8 cellular contexts compared by ENCODE assay signal in genomic region chr10:124462348-124462695, GRCh38. TPM values are rescaled to one million over a fixed set of nuclear protein-coding genes. Genes with fewer than 3 reads are reported as not detected.
DNase-seq lines count a peak whose midpoint lies in the region; ATAC-seq and TF ChIP-seq lines count a peak whose summit lies in the region.

No MANE protein-coding gene starts in this region.

- intact Hi-C loops in gastrocnemius medialis (cut with DNase I; ENCODE audit: low total_unique reads) = loop anchor here (2.0 to 5.0 kb wide), 2 partner anchors 48 to 60 kb away; no protein-coding TSS in a partner anchor

- peaks cover 13% of the 10 kb centered on the region for H3K27me3 Mint-ChIP-seq in T-helper 17 cell

- ATAC-seq in T-helper 17 cell (no peak), gastrocnemius medialis (no peak), GM21381 (IDR thresholded peaks at IDR 0.05; ENCODE audit: unreplicated experiment) (no peak)

- H3K4me3 ChIP-seq in GM12865 (ENCODE audit: low read depth, low read length) (peak overlapping the region; percentile 79), foreskin fibroblast (ENCODE audit: low read depth in 1 of 2, low read length in 2 of 2) (peak overlapping the region; percentile 57 to 79), gastrocnemius medialis (peak overlapping the region; percentile 64 to 72 (median 67))

- in situ Hi-C loops in gastrocnemius medialis (cut with MboI; ENCODE audit: low sequenced_read_pairs in 4 of 4) = no loop called here

- peak overlapping the region; percentile 76 to 92 (median 88) for H3K27ac ChIP-seq in gastrocnemius medialis

- no peaks in the 10 kb centered on the region for H3K36me3 ChIP-seq in gastrocnemius medialis

- TF ChIP-seq CTCF in GM12865 (IDR thresholded peaks at IDR 0.05; ENCODE audit: insufficient read depth, low read depth, low read length, missing control alignments) (no peak), foreskin fibroblast (IDR thresholded peaks at IDR 0.05; ENCODE audit: low read depth, low read length) (no peak), gastrocnemius medialis (IDR thresholded peaks at IDR 0.05 in 4 of 5, conservative IDR thresholded peaks at IDR 0.05 in 1 of 5) (no peak)

- TF ChIP-seq POLR2A in gastrocnemius medialis (IDR thresholded peaks at IDR 0.05) = no peak

- no peaks in the 10 kb centered on the region for H3K36me3 Mint-ChIP-seq in T-helper 17 cell (ENCODE audit: low read depth)

- H3K27me3 ChIP-seq in gastrocnemius medialis = no peaks in the 10 kb centered on the region

- peaks cover 21% of the 10 kb centered on the region for H3K4me1 Mint-ChIP-seq in T-helper 17 cell

- DNase-seq in GM12865 (ENCODE audit: low read depth) = no peak
- no peak for DNase-seq in T-helper 17 cell
- DNase-seq in foreskin fibroblast = no peak
- no peak for DNase-seq in gastrocnemius medialis
- no peak for DNase-seq in NK-92 (lab: John Stamatoyannopoulos, UW; ENCODE audit: unreplicated experiment)
- no peak for DNase-seq in cerebellar nuclear complex (lab: John Stamatoyannopoulos, UW)
- no peak for DNase-seq in activated gamma-delta T cell (lab: John Stamatoyannopoulos, UW)

- H3K4me3 Mint-ChIP-seq in T-helper 17 cell = peak overlapping the region; percentile 66

- H3K9me3 ChIP-seq in T-helper 17 cell (ENCODE audit: control insufficient read depth, low read length, poor library complexity, severe bottlenecking) (no peaks in the 10 kb centered on the region), gastrocnemius medialis (no peaks in the 10 kb centered on the region)

- H3K4me1 ChIP-seq in gastrocnemius medialis = no peaks in the 10 kb centered on the region

- H3K27ac Mint-ChIP-seq in T-helper 17 cell = peak overlapping the region; percentile 29

RNA-seq across cellular contexts. Expression of gene LHPP, which starts 0.7 kb away (rescaled TPM):
- total RNA-seq in T-helper 17 cell (10 to 100 TPM; 19.9 to 21.1 TPM), gastrocnemius medialis (10 to 100 TPM in 3 of 4 donors, 1 to 10 TPM in 1; 4.9 to 16.0 (median 12.2) TPM)

RNA-seq across cellular contexts. Expression of gene NKX1-2, which starts 12.5 kb away (rescaled TPM):
- total RNA-seq in T-helper 17 cell (not detected), gastrocnemius medialis (not detected)

RNA-seq across cellular contexts. Expression of gene OAT, which starts 43.6 kb away (rescaled TPM):
- total RNA-seq in T-helper 17 cell (10 to 100 TPM; 26.2 to 27.1 TPM), gastrocnemius medialis (10 to 100 TPM; 20.1 to 97.2 (median 42.6) TPM)
